ENCODE assay signal across 23 cellular contexts in genomic region chr5:157983906-157984551, GRCh38.
"Had no signal": no experiment of that assay in that cellular context is flagged by ENCODE, and none has a peak within 500 bp of the region (broad histone marks: within the 10 kb centered on the region; RNA-seq: fewer than 3 reads in every experiment).

No MANE protein-coding gene starts in this region.

- H3K27me3 ChIP-seq: gastrocnemius medialis, stomach, thyroid gland had no signal

- H3K4me1 ChIP-seq: gastrocnemius medialis, psoas muscle, thyroid gland had no signal

- ATAC-seq: effector memory CD8-positive, alpha-beta T cell; gastrocnemius medialis; mucosa of descending colon; natural killer cell treated with Interleukin-12 subunit alpha and Interleukin-12 subunit beta and Interleukin-15 and Interleukin-18, amount 100 ng/mL, for 72 hours; psoas muscle; sciatic nerve; stimulated activated effector memory CD8-positive, alpha-beta T cell treated with anti-CD3 and anti-CD28 coated beads, Interleukin-12 subunit alpha, Interleukin-12 subunit beta, amount 100 ng/mL, for 72 hours had no signal

- H3K9me3 ChIP-seq: gastrocnemius medialis, mucosa of descending colon, psoas muscle, stomach, thyroid gland had no signal

- DNase-seq: cortex of kidney; effector memory CD8-positive, alpha-beta T cell; erythroblast; gastrocnemius medialis; head of caudate nucleus; hippocampal formation; immature natural killer cell; islet precursor cell; kidney glomerular epithelial cell; mesenchymal stem cell; mucosa of descending colon; naive B cell; posterior cingulate gyrus; psoas muscle; retina; stimulated activated CD4-positive, alpha-beta T cell treated with anti-CD3 and anti-CD28 coated beads, Interleukin-2, amount 100 ng/mL, for 24 hours; stimulated activated CD4-positive, alpha-beta T cell treated with anti-CD3 and anti-CD28 coated beads, Interleukin-4, amount 100 ng/mL, for 24 hours; stimulated activated naive CD4-positive, alpha-beta T cell treated with Interleukin-2 at 50 U/mL for 16 hours; stomach; thyroid gland had no signal

- H3K4me3 ChIP-seq: gastrocnemius medialis, mucosa of descending colon, psoas muscle, stomach, thyroid gland had no signal

- H3K36me3 ChIP-seq: gastrocnemius medialis, stomach, thyroid gland had no signal

- H3K27ac ChIP-seq: gastrocnemius medialis, psoas muscle, stomach, thyroid gland had no signal
